Comparison of ENCODE assay signal across 9 cellular contexts in genomic region chr1:15090373-15090772, GRCh38.
DNase-seq lines count a peak whose midpoint lies in the region; ATAC-seq and TF ChIP-seq lines count a peak whose summit lies in the region.
"Had no signal": no experiment of that assay in that cellular context is flagged by ENCODE, and none has a peak within 500 bp of the region (broad histone marks: within the 10 kb centered on the region; RNA-seq: fewer than 3 reads in every experiment).

No MANE protein-coding gene starts in this region.

- no peak for TF ChIP-seq CTCF in mammary epithelial cell (conservative IDR thresholded peaks at IDR 0.05 in 1 of 2, IDR thresholded peaks at IDR 0.05 in 1 of 2; ENCODE audit: extremely low read depth in 1 of 2, insufficient read depth in 1 of 2, low read depth in 1 of 2, low read length in 2 of 2)

- H3K36me3 Mint-ChIP-seq in activated naive CD4-positive, alpha-beta T cell treated with anti-CD3 and anti-CD28 coated beads, Interleukin-2, amount 50 U/mL, for 72 hours = no peaks in the 10 kb centered on the region

- no peak overlapping the region for H3K27ac Mint-ChIP-seq in activated naive CD4-positive, alpha-beta T cell treated with anti-CD3 and anti-CD28 coated beads, Interleukin-2, amount 50 U/mL, for 72 hours

- H3K9me3 Mint-ChIP-seq in activated naive CD4-positive, alpha-beta T cell treated with anti-CD3 and anti-CD28 coated beads, Interleukin-2, amount 50 U/mL, for 72 hours = no peaks in the 10 kb centered on the region

- H3K4me3 ChIP-seq in mammary epithelial cell (replicated peaks in 1 of 3; ENCODE audit: insufficient read depth in 1 of 3, low read depth in 2 of 3, low read length in 3 of 3) = no peak overlapping the region
- H3K4me3 ChIP-seq in mesendoderm (ENCODE audit: low read length) = no peak overlapping the region
- H3K4me3 ChIP-seq: skin epidermis had no signal

- peak overlapping the region; percentile 11 for H3K56ac ChIP-seq in mesendoderm (ENCODE audit: low read length)

- H3K4me1 ChIP-seq in mammary epithelial cell (ENCODE audit: insufficient read depth, low read length) (peaks cover 15% of the 10 kb centered on the region), mesendoderm (ENCODE audit: control insufficient read depth, low read depth, low read length) (peaks cover 1% of the 10 kb centered on the region)

- H3K36me3 ChIP-seq in mammary epithelial cell (ENCODE audit: insufficient read depth, low read length) (no peaks in the 10 kb centered on the region), mesendoderm (ENCODE audit: control insufficient read depth, insufficient read depth, low read length) (no peaks in the 10 kb centered on the region)

- DNase-seq in DMS79 treated with DMSO at 0.1 percent for 48 hours (lab: John Stamatoyannopoulos, UW) (peak; percentile 86), NCI-H128 (lab: John Stamatoyannopoulos, UW; ENCODE audit: unreplicated experiment) (peak; percentile 29), mammary epithelial cell (peak; percentile 30), mesendoderm (peak; percentile 94), superior temporal gyrus (ENCODE audit: extremely low spot score) (no peak)
- no peak for DNase-seq in activated naive CD4-positive, alpha-beta T cell treated with anti-CD3 and anti-CD28 coated beads, Interleukin-2, amount 50 U/mL, for 72 hours (ENCODE audit: low spot score in 2 of 2)
- no peak for DNase-seq in stimulated activated naive CD4-positive, alpha-beta T cell treated with Interleukin-2 at 50 U/mL for 16 hours (lab: John Stamatoyannopoulos, UW)

- H3K9ac ChIP-seq in mammary epithelial cell (ENCODE audit: insufficient read depth, low read length) (no peak overlapping the region), mesendoderm (ENCODE audit: low read length) (no peak overlapping the region)

- dilution Hi-C loops in mammary epithelial cell (cut with HindIII; ENCODE audit: low sequenced_read_pairs) = no loop called here

- in situ Hi-C loops in mammary epithelial cell (cut with MboI; ENCODE audit: low sequenced_read_pairs in 2 of 2) = no loop called here

- ATAC-seq in HG03432 (IDR thresholded peaks at IDR 0.05; ENCODE audit: unreplicated experiment) = no peak
- no peak for ATAC-seq in activated naive CD4-positive, alpha-beta T cell treated with anti-CD3 and anti-CD28 coated beads, Interleukin-2, amount 50 U/mL, for 72 hours

- no peak overlapping the region for H2BK5ac ChIP-seq in mesendoderm (ENCODE audit: low read length)

- peak overlapping the region; percentile 86 for H2AFZ ChIP-seq in mammary epithelial cell (ENCODE audit: low read depth, low read length)

- H3K23ac ChIP-seq in mesendoderm (ENCODE audit: low read length) = no peak overlapping the region

- no TSS peak for BruUV-seq in mammary epithelial cell (replicated peaks; lab: Mats Ljungman, UMichigan)

- no peaks in the 10 kb centered on the region for H3K9me3 ChIP-seq in mammary epithelial cell (replicated peaks; ENCODE audit: insufficient read depth, low read length)

- H3K18ac ChIP-seq in mesendoderm (ENCODE audit: low read length) = no peak overlapping the region

- H3K79me1 ChIP-seq in mesendoderm (ENCODE audit: low read length) = no peaks in the 10 kb centered on the region

- intact Hi-C loops in mammary epithelial cell (cut with micrococcal nuclease) = no loop called here

- peak overlapping the region; percentile 28 for H3K4me2 ChIP-seq in mammary epithelial cell (ENCODE audit: insufficient read depth, low read depth, low read length)
- no peak overlapping the region for H3K4me2 ChIP-seq in mesendoderm (ENCODE audit: low read length)

- no peak overlapping the region for H2AK5ac ChIP-seq in mesendoderm (ENCODE audit: low read length)

- CTCF ChIA-PET in mammary epithelial cell (lab: Charles Lee; ENCODE audit: low non-redundant PET) = no interaction called here

- WGBS in mammary epithelial cell (ENCODE audit: low coverage, missing lambda C conversion rate) = 12% methylated on average over 8 of the region's 13 CpGs
- no CpG with 5 or more reads among the region's 13 CpGs for whole genome bisulfite sequencing in mesendoderm (ENCODE audit: extremely low coverage, insufficient coverage, low lambda C conversion rate)

- no peak overlapping the region for H4K8ac ChIP-seq in mesendoderm (ENCODE audit: low read depth, low read length)

- H3K27ac ChIP-seq in mammary epithelial cell (ENCODE audit: insufficient read depth, low read depth, low read length) (no peak overlapping the region), mesendoderm (ENCODE audit: low read depth, low read length) (no peak overlapping the region)

- no peak overlapping the region for H3K4ac ChIP-seq in mesendoderm (ENCODE audit: low read depth, low read length)

- H4K5ac ChIP-seq in mesendoderm (ENCODE audit: low read length) = no peak overlapping the region

- no peaks in the 10 kb centered on the region for H4K20me1 ChIP-seq in mammary epithelial cell (ENCODE audit: insufficient read depth, low read length)

- no peak overlapping the region for H2BK120ac ChIP-seq in mesendoderm (ENCODE audit: low read depth, low read length)

- H3K79me2 ChIP-seq in mammary epithelial cell (ENCODE audit: insufficient read depth, low read length) (no peaks in the 10 kb centered on the region), mesendoderm (ENCODE audit: control insufficient read depth, insufficient read depth, low read length) (no peaks in the 10 kb centered on the region)

- H2BK15ac ChIP-seq in mesendoderm (replicated peaks; ENCODE audit: low read depth) = no peak overlapping the region

- no peaks in the 10 kb centered on the region for H3K27me3 ChIP-seq in mammary epithelial cell (ENCODE audit: insufficient read depth, low read length)
- H3K27me3 ChIP-seq in mesendoderm (ENCODE audit: insufficient read depth, low read length, poor library complexity) = no peaks in the 10 kb centered on the region

Comparison
In these comparisons a context has a peak if more than half of its experiments do, and no peak if none do; other contexts are left out.
1. DNase-seq: peak in DMS79 treated with DMSO at 0.1 percent for 48 hours (single experiment), NCI-H128 (single experiment), mammary epithelial cell (single experiment) and mesendoderm (single experiment); none in superior temporal gyrus (single experiment), activated naive CD4-positive, alpha-beta T cell treated with anti-CD3 and anti-CD28 coated beads, Interleukin-2, amount 50 U/mL, for 72 hours (0 of 2) and stimulated activated naive CD4-positive, alpha-beta T cell treated with Interleukin-2 at 50 U/mL for 16 hours (single experiment).